In the genomic region with DNA sequence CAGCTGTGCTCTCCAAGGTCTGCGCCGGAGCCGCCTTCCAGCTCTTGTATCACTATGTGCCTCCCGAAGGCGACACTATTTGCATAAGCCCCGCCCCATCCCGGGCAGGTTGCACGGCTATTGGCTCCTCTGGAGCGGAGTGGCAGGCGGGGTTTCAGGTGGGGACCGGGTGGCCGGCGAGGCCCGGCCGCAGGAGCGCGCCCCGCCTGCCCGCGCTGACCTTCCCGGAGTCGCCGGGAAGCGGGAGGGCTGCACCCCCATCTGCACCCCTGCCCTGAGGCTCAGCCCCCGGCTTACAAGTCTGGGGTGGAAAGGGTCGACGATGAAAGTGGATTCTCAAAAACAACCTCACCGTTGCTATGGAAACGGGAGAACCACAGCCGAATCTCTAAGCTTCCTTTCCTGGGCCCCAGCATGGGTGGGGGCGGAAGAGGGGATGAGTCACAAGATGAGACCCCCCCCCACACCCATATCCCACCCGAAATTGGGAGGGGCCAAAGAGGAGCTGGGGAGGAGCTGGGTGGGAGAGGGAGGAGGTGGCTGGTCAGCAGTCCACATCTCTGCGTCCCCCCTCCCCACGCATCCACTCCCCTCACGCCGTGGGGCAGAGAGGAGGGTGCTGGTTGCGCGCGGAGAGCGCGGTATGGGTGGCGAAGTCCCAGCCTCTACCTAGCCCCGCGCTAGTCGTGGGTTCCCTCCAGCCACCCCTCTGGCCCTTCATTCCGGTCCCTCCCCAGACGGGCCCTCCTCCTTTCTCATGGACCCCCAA, we compare ENCODE assay signal across 8 cellular contexts. TPM values are rescaled to one million over a fixed set of nuclear protein-coding genes. Genes with fewer than 3 reads are reported as not detected.
DNase-seq lines count a peak whose midpoint lies in the region; ATAC-seq, FAIRE-seq and TF ChIP-seq lines count a peak whose summit lies in the region.

A gene (minus strand): TSS at position 51 of the 769 bp plus-strand sequence. CDS start 6,830 bp downstream, outside the sequence.

- in situ Hi-C loops in ACHN (cut with HindIII; ENCODE audit: low pct_ligation_motif_present, low pct_unique_long_range_greater_than_20kb, low sequenced_read_pairs), result no loop called here

- H3K9ac ChIP-seq in H1 (replicated peaks in 1 of 4; ENCODE audit: extremely low read depth in 1 of 4, low read depth in 3 of 4, low read length in 3 of 4), result no peak within 1 kb of the TSS; a peak in 1 of 7 replicates
- no peak within 1 kb of the TSS for H3K9ac ChIP-seq in mesendoderm (ENCODE audit: low read length)

- H2BK5ac ChIP-seq in H1 (ENCODE audit: low read depth, low read length), result no peak within 1 kb of the TSS
- H2BK5ac ChIP-seq in mesendoderm (ENCODE audit: low read length), result no peak within 1 kb of the TSS

- H3K27me3 Mint-ChIP-seq in activated CD8-positive, alpha-beta memory T cell treated with anti-CD3 and anti-CD28 coated beads, Interleukin-2, amount 10 ng/mL, durations not matched to agents 7 days and 5 days, result peaks cover 62% of the 10 kb centered on the region

- H3K56ac ChIP-seq in H1 (replicated peaks; ENCODE audit: insufficient read length, low read depth, low read length) (no peak within 1 kb of the TSS), mesendoderm (ENCODE audit: low read length) (peak within 1 kb of the TSS; percentile 15)

- peaks cover 0 to 8% of the 10 kb centered on the region in 2 experiments for H4K20me1 ChIP-seq in H1 (replicated peaks in 1 of 2; ENCODE audit: control insufficient read depth in 1 of 2, insufficient read depth in 2 of 2, low read length in 2 of 2)

- no peak within 1 kb of the TSS for H4K91ac ChIP-seq in H1 (replicated peaks; ENCODE audit: insufficient read length, low read length)

- peak within 1 kb of the TSS; percentile 40 for H3K4me3 Mint-ChIP-seq in activated CD8-positive, alpha-beta memory T cell treated with anti-CD3 and anti-CD28 coated beads, Interleukin-2, amount 10 ng/mL, durations not matched to agents 7 days and 5 days

- peaks cover 5% of the 10 kb centered on the region; the same call in 1 of the 2 replicates for H3K23me2 ChIP-seq in H1 (ENCODE audit: low read depth, low read length)

- CTCF ChIA-PET in activated CD8-positive, alpha-beta memory T cell treated with anti-CD3 and anti-CD28 coated beads, Interleukin-2, amount 10 ng/mL, durations not matched to agents 7 days and 5 days (lab: Charles Lee), result interaction anchor here (1.0 to 5.4 kb wide), 8 partner anchors 10 to 107 kb away, joined by 3 to 19 read pairs (median 5); a partner anchor contains a TSS
- CTCF ChIA-PET in H1 (lab: Charles Lee; ENCODE audit: partially characterized antibody), result interaction anchor here (0.6 to 5.0 kb wide), 8 partner anchors 10 to 108 kb away, joined by 3 to 40 read pairs (median 10); a partner anchor contains a TSS

- H2AK5ac ChIP-seq in H1 (ENCODE audit: low read depth, low read length) (0 out of 2 replicates have a peak within 1 kb of the TSS, but pooled peaks have one; percentile 24), mesendoderm (ENCODE audit: low read length) (no peak within 1 kb of the TSS)

- no peak within 1 kb of the TSS for H3K27ac Mint-ChIP-seq in activated CD8-positive, alpha-beta memory T cell treated with anti-CD3 and anti-CD28 coated beads, Interleukin-2, amount 10 ng/mL, durations not matched to agents 7 days and 5 days

- H4K5ac ChIP-seq in H1 (ENCODE audit: insufficient read length, low read depth, low read length) (no peak within 1 kb of the TSS), mesendoderm (ENCODE audit: low read length) (no peak within 1 kb of the TSS)

- H4K8ac ChIP-seq in H1 (ENCODE audit: extremely low read depth, insufficient read depth, low read length) (peak within 1 kb of the TSS; percentile 76; the same call in 1 of the 2 replicates), mesendoderm (ENCODE audit: low read depth, low read length) (no peak within 1 kb of the TSS)

- TF ChIP-seq CTCF in H1 (IDR thresholded peaks at IDR 0.05; ENCODE audit: control extremely low read depth in 1 of 3, insufficient read depth in 1 of 3, low read depth in 1 of 3, low read length in 3 of 3), result no peak

- H3K4ac ChIP-seq in H1 (replicated peaks; ENCODE audit: insufficient read length, low read depth, low read length) (no peak within 1 kb of the TSS), mesendoderm (ENCODE audit: low read depth, low read length) (no peak within 1 kb of the TSS)

- H3K18ac ChIP-seq in H1 (ENCODE audit: extremely low read depth, low read length), result no peak within 1 kb of the TSS
- H3K18ac ChIP-seq in mesendoderm (ENCODE audit: low read length), result no peak within 1 kb of the TSS

- no peaks in the 10 kb centered on the region for H3K9me3 ChIP-seq in H1 (ENCODE audit: insufficient read depth in 2 of 2, low read depth in 1 of 2, low read length in 1 of 2)

- no peak within 1 kb of the TSS for H2BK120ac ChIP-seq in H1 (replicated peaks; ENCODE audit: low read depth, low read length)
- H2BK120ac ChIP-seq in mesendoderm (ENCODE audit: low read depth, low read length), result no peak within 1 kb of the TSS

- POLR2A ChIA-PET in H1 (lab: Charles Lee; ENCODE audit: partially characterized antibody), result interaction anchor here (0.8 to 5.7 kb wide), 5 partner anchors 9 to 116 kb away, joined by 3 to 32 read pairs (median 3); a partner anchor contains a TSS

- peak; percentile 85 for DNase-seq in ACHN
- DNase-seq in NCI-H82 (lab: John Stamatoyannopoulos, UW), result peak; percentile 96
- peak; percentile 93 for DNase-seq in activated CD8-positive, alpha-beta memory T cell treated with anti-CD3 and anti-CD28 coated beads, Interleukin-2, amount 10 ng/mL, durations not matched to agents 7 days and 5 days
- peak; percentile 77 to 97 for DNase-seq in H1 (ENCODE audit: low read depth in 1 of 2, low spot score in 2 of 2)
- DNase-seq in mesendoderm, result peak; percentile 97
- peak; percentile 76 for DNase-seq in stimulated activated CD8-positive, alpha-beta memory T cell treated with anti-CD3 and anti-CD28 coated beads, Interleukin-12 subunit alpha, Interleukin-12 subunit beta, amount 100 ng/mL, for 24 hours (ENCODE audit: extremely low read depth)

- no peak for TF ChIP-seq EP300 in H1 (IDR thresholded peaks at IDR 0.05; ENCODE audit: borderline replicate concordance in 1 of 2, low read depth in 2 of 2, low read length in 2 of 2)

- H3K4me2 ChIP-seq in H1 (ENCODE audit: insufficient read depth in 1 of 2, low read depth in 2 of 2, low read length in 2 of 2), result peak within 1 kb of the TSS; percentile 75
- peak within 1 kb of the TSS; percentile 70 for H3K4me2 ChIP-seq in mesendoderm (ENCODE audit: low read length)

- ATAC-seq in GM19035 (IDR thresholded peaks at IDR 0.05; ENCODE audit: unreplicated experiment) (peak; percentile 91), HG03565 (IDR thresholded peaks at IDR 0.05; ENCODE audit: unreplicated experiment) (peak; percentile 83)
- ATAC-seq in activated CD8-positive, alpha-beta memory T cell treated with anti-CD3 and anti-CD28 coated beads, Interleukin-2, amount 10 ng/mL, durations not matched to agents 7 days and 5 days, result peak; percentile 99

- H3K14ac ChIP-seq in H1 (ENCODE audit: insufficient read length), result no peak within 1 kb of the TSS

- H3K79me1 ChIP-seq in H1 (ENCODE audit: low read depth, low read length) (no peaks in the 10 kb centered on the region), mesendoderm (ENCODE audit: low read length) (no peaks in the 10 kb centered on the region)

- H3K79me2 ChIP-seq in H1 (ENCODE audit: control insufficient read depth in 1 of 2, insufficient read depth in 2 of 2, low read length in 2 of 2), result no peaks in the 10 kb centered on the region
- H3K79me2 ChIP-seq in mesendoderm (ENCODE audit: control insufficient read depth, insufficient read depth, low read length), result no peaks in the 10 kb centered on the region

- WGBS in H1 (ENCODE audit: extremely low coverage in 1 of 2, insufficient coverage in 1 of 2, insufficient read length in 1 of 2, insufficient replicate concordance in 2 of 2, low coverage in 1 of 2, low lambda C conversion rate in 2 of 2, missing lambda C conversion rate in 1 of 2), 2 experiments, result 9% methylated on average over 35 of the region's 47 CpGs; no CpG with 5 or more reads in 1 of the 2 experiments
- WGBS in mesendoderm (ENCODE audit: extremely low coverage, insufficient coverage, low lambda C conversion rate), result no CpG with 5 or more reads among the region's 47 CpGs

- peak within 1 kb of the TSS; percentile 8 to 56 (median 22); a peak in 7 of 8 replicates for H3K4me3 ChIP-seq in H1 (ENCODE audit: extremely low read depth in 1 of 4, insufficient read depth in 2 of 4, low read depth in 3 of 4, low read length in 4 of 4)
- H3K4me3 ChIP-seq in mesendoderm (ENCODE audit: low read length), result no peak within 1 kb of the TSS

- no peak within 1 kb of the TSS for H3K23ac ChIP-seq in H1 (ENCODE audit: insufficient read length)
- H3K23ac ChIP-seq in mesendoderm (ENCODE audit: low read length), result no peak within 1 kb of the TSS

- H3K36me3 Mint-ChIP-seq in activated CD8-positive, alpha-beta memory T cell treated with anti-CD3 and anti-CD28 coated beads, Interleukin-2, amount 10 ng/mL, durations not matched to agents 7 days and 5 days, result no peaks in the 10 kb centered on the region

- no peak for TF ChIP-seq RAD21 in H1 (IDR thresholded peaks at IDR 0.05 in 1 of 2, conservative IDR thresholded peaks at IDR 0.05 in 1 of 2; ENCODE audit: low read depth in 2 of 2, low read length in 2 of 2)

- H2BK12ac ChIP-seq in H1 (ENCODE audit: low read depth, low read length), result no peak within 1 kb of the TSS

- H3K9me3 Mint-ChIP-seq in activated CD8-positive, alpha-beta memory T cell treated with anti-CD3 and anti-CD28 coated beads, Interleukin-2, amount 10 ng/mL, durations not matched to agents 7 days and 5 days (ENCODE audit: low read depth), result no peaks in the 10 kb centered on the region

- peak; percentile 13 for FAIRE-seq in H1 (lab: Jason Lieb, UNC)

- H3K36me3 ChIP-seq in H1 (ENCODE audit: control insufficient read depth in 2 of 4, insufficient read depth in 4 of 4, low read length in 3 of 4) (no peaks in the 10 kb centered on the region), mesendoderm (ENCODE audit: control insufficient read depth, insufficient read depth, low read length) (no peaks in the 10 kb centered on the region)

- H3K4me1 ChIP-seq in H1 (replicated peaks in 1 of 4; ENCODE audit: control insufficient read depth in 3 of 4, insufficient read depth in 4 of 4, low read length in 3 of 4) (peaks cover 0 to 19% (median 7%) of the 10 kb centered on the region in 4 experiments; a peak in 5 of 7 replicates), mesendoderm (ENCODE audit: control insufficient read depth, low read depth, low read length) (no peaks in the 10 kb centered on the region)

- TF ChIP-seq POLR2A in H1 (IDR thresholded peaks at IDR 0.05; ENCODE audit: control extremely low read depth in 1 of 2, low read depth in 2 of 2, low read length in 2 of 2), result no peak

- H2BK15ac ChIP-seq in H1 (ENCODE audit: low read length) (no peak within 1 kb of the TSS), mesendoderm (replicated peaks; ENCODE audit: low read depth) (no peak within 1 kb of the TSS)

- H2AFZ ChIP-seq in H1 (ENCODE audit: low read length), result peak within 1 kb of the TSS; percentile 18; the same call in 1 of the 2 replicates

- H3K27ac ChIP-seq in H1 (ENCODE audit: low read depth, low read length), result no peak within 1 kb of the TSS
- H3K27ac ChIP-seq in mesendoderm (ENCODE audit: low read depth, low read length), result no peak within 1 kb of the TSS

- peaks cover 16% of the 10 kb centered on the region for H3K4me1 Mint-ChIP-seq in activated CD8-positive, alpha-beta memory T cell treated with anti-CD3 and anti-CD28 coated beads, Interleukin-2, amount 10 ng/mL, durations not matched to agents 7 days and 5 days

- peaks cover 76 to 99% (median 87%) of the 10 kb centered on the region in 4 experiments for H3K27me3 ChIP-seq in H1 (replicated peaks in 1 of 4; ENCODE audit: control insufficient read depth in 3 of 4, extremely low read depth in 1 of 4, insufficient read depth in 3 of 4, low read length in 3 of 4)
- peaks cover 61% of the 10 kb centered on the region for H3K27me3 ChIP-seq in mesendoderm (ENCODE audit: insufficient read depth, low read length, poor library complexity)

- H2BK20ac ChIP-seq in H1 (ENCODE audit: low read length), result no peak within 1 kb of the TSS

RNA-seq across cellular contexts. Expression of the gene that starts here (rescaled TPM):
- total RNA-seq in activated CD8-positive, alpha-beta memory T cell treated with anti-CD3 and anti-CD28 coated beads, Interleukin-2, amount 10 ng/mL, durations not matched to agents 7 days and 5 days, result under 1 TPM; 0.18 to 0.30 TPM
- total RNA-seq in H1 (2021; fragmentation: NEBNext Ultra II Directional; extraction: Animal tissue kit (Norgen Biotek cat#: 25700)), result 0.46 and 0.54 TPM in 2 replicates
- polyA plus RNA-seq in H1 (2011; rRNA removed), result 0.55 and 0.74 TPM in 2 replicates
- polyA plus RNA-seq in H1 (2011; cell fraction: cytosol; rRNA removed), result 0.72 TPM
- 0.97 TPM for polyA plus RNA-seq in H1 (2011; cell fraction: nucleus; rRNA removed)
- 0.32 to 0.92 TPM (median 0.64 TPM) in 4 replicates for polyA plus RNA-seq in H1 (2012, experiment 1 of 2)
- 0.41 TPM for polyA plus RNA-seq in H1 (2012, experiment 2 of 2)
- polyA plus RNA-seq in H1 (2013, experiment 1 of 2), result 0.81 TPM
- 0.79 TPM for polyA plus RNA-seq in H1 (2013, experiment 2 of 2)
- 1.8 and 2.1 TPM in 2 replicates for polyA minus RNA-seq in H1 (2011; rRNA and poly(A)+ RNA removed)
- 0.51 TPM for polyA minus RNA-seq in H1 (2011; cell fraction: cytosol; rRNA and poly(A)+ RNA removed)
- 1.00 TPM for polyA minus RNA-seq in H1 (2011; cell fraction: nucleus; rRNA and poly(A)+ RNA removed)
- polyA plus RNA-seq in mesendoderm (2013, experiment 1 of 2), result 0.07 TPM
- 0.06 TPM for polyA plus RNA-seq in mesendoderm (2013, experiment 2 of 2)

Comparison
In these comparisons a context has a peak if more than half of its experiments do, and no peak if none do; other contexts are left out.
1. Peak in DNase-seq and ATAC-seq in activated CD8-positive, alpha-beta memory T cell treated with anti-CD3 and anti-CD28 coated beads, Interleukin-2, amount 10 ng/mL, durations not matched to agents 7 days and 5 days; RNA of the gene not detected or under 1 TPM.